1 cellular context compared by ENCODE assay signal in the genomic region with DNA sequence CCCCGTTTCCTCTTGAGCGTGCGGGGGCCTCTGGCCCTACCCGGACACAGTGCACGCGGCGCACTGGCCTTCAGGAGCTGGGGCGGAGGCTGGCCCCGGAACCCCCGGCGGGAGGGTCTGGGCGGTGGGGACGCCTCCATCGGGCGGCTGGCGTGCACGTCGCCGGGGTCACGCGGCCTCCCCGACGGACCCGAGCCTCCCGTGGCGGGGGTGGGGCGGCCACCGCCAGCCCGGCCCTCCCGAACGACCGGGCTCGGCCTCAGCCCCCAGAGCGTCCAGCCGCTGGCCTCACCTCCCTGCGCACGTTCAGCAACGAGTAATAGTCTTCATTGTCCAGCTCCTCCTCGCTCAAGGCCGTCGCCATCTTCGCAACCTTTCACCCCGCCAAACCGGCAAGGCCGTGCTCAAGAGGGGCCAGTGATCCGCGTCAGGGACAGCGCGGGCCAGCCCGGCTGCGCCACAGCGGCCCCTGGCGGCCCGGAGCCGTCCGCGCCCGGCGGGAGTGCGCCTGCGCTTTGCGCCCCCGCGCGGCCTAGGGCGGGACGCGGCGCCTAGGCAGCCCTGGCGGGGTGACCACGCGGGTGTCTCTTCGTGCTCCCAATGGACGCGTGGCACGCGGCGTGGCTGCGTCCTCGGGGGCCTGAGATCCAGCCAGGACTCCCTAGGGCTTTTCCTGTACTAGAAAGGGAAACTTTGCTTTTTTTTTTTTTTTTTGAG.
TF ChIP-seq lines count a peak whose summit lies in the region.

DNAJC11 (minus strand) TSS at position 380 of the 717 bp plus-strand sequence; CDS start at position 364, 16 bp downstream.

TF ChIP-seq in K562, 482 proteins besides CTCF, POLR2A, EP300 and RAD21 (continued from another document and continues in another):
- TF ChIP-seq CBX3 (IDR thresholded peaks at IDR 0.05; ENCODE audit: borderline replicate concordance in 1 of 2, low read length in 2 of 2) (peak in 1 of 2 experiments; percentile 99; a peak in 2 of 3 replicates), ERF (CRISPR knock-in tag; IDR thresholded peaks at IDR 0.05) (peak; percentile 63; the same call in 1 of the 2 replicates), PCBP1 (IDR thresholded peaks at IDR 0.05; ENCODE audit: low read depth, low read length, poor library complexity, severe bottlenecking) (peak; percentile 76), KDM2B (CRISPR knock-in tag; IDR thresholded peaks at IDR 0.05) (no peak), MCM2 (IDR thresholded peaks at IDR 0.05; ENCODE audit: low read depth) (no peak), ATF2 (CRISPR knock-in tag; IDR thresholded peaks at IDR 0.05) (peak; percentile 97), TARDBP (IDR thresholded peaks at IDR 0.05) (peak; percentile 94; the same call in 1 of the 2 replicates), E2F5 (CRISPR knock-in tag; IDR thresholded peaks at IDR 0.05) (peak; percentile 99), GTF2E2 (tag; IDR thresholded peaks at IDR 0.05) (no peak; the same call in 1 of the 2 replicates), ZNF668 (CRISPR knock-in tag; IDR thresholded peaks at IDR 0.05) (peak; percentile 86), ZBTB1 (CRISPR knock-in tag; IDR thresholded peaks at IDR 0.05; ENCODE audit: borderline replicate concordance, low read depth) (peak; percentile 93), SUPT5H (IDR thresholded peaks at IDR 0.05) (peak; percentile 87), TBP (optimal IDR thresholded peaks at IDR 0.05; ENCODE audit: low read depth, low read length) (peak; percentile 96), ELK1 (CRISPR knock-in tag; IDR thresholded peaks at IDR 0.05) (peak; percentile 81; the same call in 1 of the 2 replicates), ZNF778 (CRISPR knock-in tag; IDR thresholded peaks at IDR 0.05) (no peak), ZNF184 (CRISPR knock-in tag; IDR thresholded peaks at IDR 0.05) (no peak), ZNF324 (CRISPR knock-in tag; IDR thresholded peaks at IDR 0.05) (no peak), TAF1 (IDR thresholded peaks at IDR 0.05; ENCODE audit: control insufficient read depth, extremely low read depth, insufficient read depth, low read length, severe bottlenecking) (peak; percentile 99), FUS (optimal IDR thresholded peaks at IDR 0.05; ENCODE audit: low read depth, low read length) (peak; percentile 91), ZNF592 (IDR thresholded peaks at IDR 0.05) (peak; percentile 97), MAFK (IDR thresholded peaks at IDR 0.05; ENCODE audit: low read length) (no peak), SRF (CRISPR knock-in tag; IDR thresholded peaks at IDR 0.05) (0 out of 4 replicates have a peak, but pooled peaks of 1 of the 2 experiments have one; percentile 14), EP400 (IDR thresholded peaks at IDR 0.05) (peak; percentile 94; the same call in 1 of the 2 replicates), E2F6 (IDR thresholded peaks at IDR 0.05; ENCODE audit: borderline replicate concordance in 1 of 2, extremely low read depth in 1 of 2, insufficient read depth in 1 of 2, insufficient read length in 1 of 2, low read depth in 1 of 2, low read length in 1 of 2, poor library complexity in 1 of 2, severe bottlenecking in 1 of 2) (peak; percentile 100), MTA3 (IDR thresholded peaks at IDR 0.05; ENCODE audit: borderline replicate concordance) (peak; percentile 91), ETV6 (IDR thresholded peaks at IDR 0.05; ENCODE audit: borderline replicate concordance in 1 of 2, low read depth in 2 of 2, low read length in 1 of 2) (peak in 1 of 2 experiments; percentile 38; a peak in 2 of 4 replicates), ETV6 (CRISPR knock-in tag; IDR thresholded peaks at IDR 0.05; ENCODE audit: borderline replicate concordance) (peak; percentile 99), TSC22D4 (tag; IDR thresholded peaks at IDR 0.05) (no peak), BHLHE40 (IDR thresholded peaks at IDR 0.05; ENCODE audit: low read length) (peak; percentile 60)
- TF ChIP-seq, protein P1, sequence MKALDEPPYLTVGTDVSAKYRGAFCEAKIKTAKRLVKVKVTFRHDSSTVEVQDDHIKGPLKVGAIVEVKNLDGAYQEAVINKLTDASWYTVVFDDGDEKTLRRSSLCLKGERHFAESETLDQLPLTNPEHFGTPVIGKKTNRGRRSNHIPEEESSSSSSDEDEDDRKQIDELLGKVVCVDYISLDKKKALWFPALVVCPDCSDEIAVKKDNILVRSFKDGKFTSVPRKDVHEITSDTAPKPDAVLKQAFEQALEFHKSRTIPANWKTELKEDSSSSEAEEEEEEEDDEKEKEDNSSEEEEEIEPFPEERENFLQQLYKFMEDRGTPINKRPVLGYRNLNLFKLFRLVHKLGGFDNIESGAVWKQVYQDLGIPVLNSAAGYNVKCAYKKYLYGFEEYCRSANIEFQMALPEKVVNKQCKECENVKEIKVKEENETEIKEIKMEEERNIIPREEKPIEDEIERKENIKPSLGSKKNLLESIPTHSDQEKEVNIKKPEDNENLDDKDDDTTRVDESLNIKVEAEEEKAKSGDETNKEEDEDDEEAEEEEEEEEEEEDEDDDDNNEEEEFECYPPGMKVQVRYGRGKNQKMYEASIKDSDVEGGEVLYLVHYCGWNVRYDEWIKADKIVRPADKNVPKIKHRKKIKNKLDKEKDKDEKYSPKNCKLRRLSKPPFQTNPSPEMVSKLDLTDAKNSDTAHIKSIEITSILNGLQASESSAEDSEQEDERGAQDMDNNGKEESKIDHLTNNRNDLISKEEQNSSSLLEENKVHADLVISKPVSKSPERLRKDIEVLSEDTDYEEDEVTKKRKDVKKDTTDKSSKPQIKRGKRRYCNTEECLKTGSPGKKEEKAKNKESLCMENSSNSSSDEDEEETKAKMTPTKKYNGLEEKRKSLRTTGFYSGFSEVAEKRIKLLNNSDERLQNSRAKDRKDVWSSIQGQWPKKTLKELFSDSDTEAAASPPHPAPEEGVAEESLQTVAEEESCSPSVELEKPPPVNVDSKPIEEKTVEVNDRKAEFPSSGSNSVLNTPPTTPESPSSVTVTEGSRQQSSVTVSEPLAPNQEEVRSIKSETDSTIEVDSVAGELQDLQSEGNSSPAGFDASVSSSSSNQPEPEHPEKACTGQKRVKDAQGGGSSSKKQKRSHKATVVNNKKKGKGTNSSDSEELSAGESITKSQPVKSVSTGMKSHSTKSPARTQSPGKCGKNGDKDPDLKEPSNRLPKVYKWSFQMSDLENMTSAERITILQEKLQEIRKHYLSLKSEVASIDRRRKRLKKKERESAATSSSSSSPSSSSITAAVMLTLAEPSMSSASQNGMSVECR (CRISPR knock-in tag; IDR thresholded peaks at IDR 0.05), result peak; percentile 87
- TF ChIP-seq, protein P2, sequence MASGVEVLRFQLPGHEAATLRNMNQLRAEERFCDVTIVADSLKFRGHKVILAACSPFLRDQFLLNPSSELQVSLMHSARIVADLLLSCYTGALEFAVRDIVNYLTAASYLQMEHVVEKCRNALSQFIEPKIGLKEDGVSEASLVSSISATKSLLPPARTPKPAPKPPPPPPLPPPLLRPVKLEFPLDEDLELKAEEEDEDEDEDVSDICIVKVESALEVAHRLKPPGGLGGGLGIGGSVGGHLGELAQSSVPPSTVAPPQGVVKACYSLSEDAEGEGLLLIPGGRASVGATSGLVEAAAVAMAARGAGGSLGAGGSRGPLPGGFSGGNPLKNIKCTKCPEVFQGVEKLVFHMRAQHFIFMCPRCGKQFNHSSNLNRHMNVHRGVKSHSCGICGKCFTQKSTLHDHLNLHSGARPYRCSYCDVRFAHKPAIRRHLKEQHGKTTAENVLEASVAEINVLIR (CRISPR knock-in tag; IDR thresholded peaks at IDR 0.05), result peak; percentile 82
- TF ChIP-seq, protein P3, sequence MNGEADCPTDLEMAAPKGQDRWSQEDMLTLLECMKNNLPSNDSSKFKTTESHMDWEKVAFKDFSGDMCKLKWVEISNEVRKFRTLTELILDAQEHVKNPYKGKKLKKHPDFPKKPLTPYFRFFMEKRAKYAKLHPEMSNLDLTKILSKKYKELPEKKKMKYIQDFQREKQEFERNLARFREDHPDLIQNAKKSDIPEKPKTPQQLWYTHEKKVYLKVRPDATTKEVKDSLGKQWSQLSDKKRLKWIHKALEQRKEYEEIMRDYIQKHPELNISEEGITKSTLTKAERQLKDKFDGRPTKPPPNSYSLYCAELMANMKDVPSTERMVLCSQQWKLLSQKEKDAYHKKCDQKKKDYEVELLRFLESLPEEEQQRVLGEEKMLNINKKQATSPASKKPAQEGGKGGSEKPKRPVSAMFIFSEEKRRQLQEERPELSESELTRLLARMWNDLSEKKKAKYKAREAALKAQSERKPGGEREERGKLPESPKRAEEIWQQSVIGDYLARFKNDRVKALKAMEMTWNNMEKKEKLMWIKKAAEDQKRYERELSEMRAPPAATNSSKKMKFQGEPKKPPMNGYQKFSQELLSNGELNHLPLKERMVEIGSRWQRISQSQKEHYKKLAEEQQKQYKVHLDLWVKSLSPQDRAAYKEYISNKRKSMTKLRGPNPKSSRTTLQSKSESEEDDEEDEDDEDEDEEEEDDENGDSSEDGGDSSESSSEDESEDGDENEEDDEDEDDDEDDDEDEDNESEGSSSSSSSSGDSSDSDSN (IDR thresholded peaks at IDR 0.05; ENCODE audit: borderline replicate concordance in 1 of 2, low read depth in 2 of 2, low read length in 2 of 2), result no peak
